Comparison of ENCODE assay signal across 35 cellular contexts in genomic region chr13:111324736-111325135, GRCh38. TPM values are rescaled to one million over a fixed set of nuclear protein-coding genes. Genes with fewer than 3 reads are reported as not detected.
"Had no signal": no experiment of that assay in that cellular context is flagged by ENCODE, and none has a peak within 500 bp of the region (broad histone marks: within the 10 kb centered on the region; RNA-seq: fewer than 3 reads in every experiment).

No MANE protein-coding gene starts in this region.

- H3K27me3 ChIP-seq: colonic mucosa, gastrocnemius medialis, stomach, thyroid gland, upper lobe of right lung had no signal

- H3K4me1 ChIP-seq: colonic mucosa, gastrocnemius medialis, left ventricle myocardium inferior, parathyroid adenoma, psoas muscle, stomach, thyroid gland, upper lobe of right lung had no signal

- H3K9ac ChIP-seq: parathyroid adenoma had no signal

- H3K36me3 ChIP-seq: colonic mucosa, gastrocnemius medialis, left ventricle myocardium inferior, stomach, thyroid gland, upper lobe of right lung, WERI-Rb-1 had no signal

- ATAC-seq: activated CD4-positive, CD25-positive, alpha-beta regulatory T cell treated with anti-CD3 and anti-CD28 coated beads, Interleukin-2, amount 50 U/mL, for 24 hours; activated CD8-positive, alpha-beta memory T cell treated with anti-CD3 and anti-CD28 coated beads, Interleukin-2, amount 10 ng/mL, durations not matched to agents 7 days and 5 days; activated T-cell treated with anti-CD3 and anti-CD28 coated beads, Interleukin-2, amount 50 U/mL, for 72 hours; gastrocnemius medialis; psoas muscle; stimulated activated naive B cell treated with anti-CD40 and anti-IgM and Interleukin-4, amounts not matched to agents 10 μg/mL and 1 μg/mL and 100 μg/mL, for 72 hours; upper lobe of right lung had no signal

- H3K27me3 Mint-ChIP-seq: activated CD4-positive, alpha-beta memory T cell treated with anti-CD3 and anti-CD28 coated beads, Interleukin-2, amount 10 ng/mL, durations not matched to agents 7 days and 5 days; activated CD4-positive, alpha-beta T cell treated with anti-CD3 and anti-CD28 coated beads, Interleukin-2, amount 10 ng/mL, durations not matched to agents 24 days and 14 days; activated CD8-positive, alpha-beta memory T cell treated with anti-CD3 and anti-CD28 coated beads, Interleukin-2, amount 10 ng/mL, durations not matched to agents 7 days and 5 days; activated naive CD8-positive, alpha-beta T cell; stimulated activated naive B cell treated with anti-CD40 and anti-IgM and Interleukin-4, amounts not matched to agents 10 μg/mL and 1 μg/mL and 100 μg/mL, for 72 hours had no signal

- DNase-seq: activated CD4-positive, alpha-beta memory T cell treated with anti-CD3 and anti-CD28 coated beads, Interleukin-2, amount 10 ng/mL, durations not matched to agents 7 days and 5 days; activated CD4-positive, alpha-beta T cell treated with anti-CD3 and anti-CD28 coated beads, Interleukin-2, amount 10 ng/mL, durations not matched to agents 24 days and 14 days; activated CD8-positive, alpha-beta memory T cell treated with anti-CD3 and anti-CD28 coated beads, Interleukin-2, amount 10 ng/mL, durations not matched to agents 7 days and 5 days; activated effector memory CD4-positive, alpha-beta T cell treated with Interleukin-2 at 50 U/mL for 16 hours; activated naive CD4-positive, alpha-beta T cell treated with Interleukin-2 at 50 U/mL for 16 hours; activated T-cell treated with anti-CD3 and anti-CD28 coated beads for 4 hours; activated T-cell treated with anti-CD3 and anti-CD28 coated beads, Interleukin-2, amount 50 U/mL, for 72 hours; anterior cingulate cortex; colonic mucosa; effector memory CD4-positive, alpha-beta T cell; gastrocnemius medialis; glutamatergic neuron; left ventricle myocardium inferior; mesendoderm; nucleus accumbens; psoas muscle; stimulated activated CD4-positive, alpha-beta T cell treated with anti-CD3 and anti-CD28 coated beads, Interleukin-1b, Interleukin-23, amount 100 ng/mL, for 48 hours; stimulated activated CD4-positive, alpha-beta T cell treated with anti-CD3 and anti-CD28 coated beads, Interleukin-4, amount 100 ng/mL, for 4 hours; stimulated activated CD8-positive, alpha-beta memory T cell treated with anti-CD3 and anti-CD28 coated beads, Interleukin-4, amount 100 ng/mL, for 48 hours; stimulated activated naive B cell treated with anti-CD40 and anti-IgM and Interleukin-4, amounts not matched to agents 10 μg/mL and 1 μg/mL and 100 μg/mL, for 72 hours; stomach; T-helper 9 cell; thyroid gland; upper lobe of right lung; WERI-Rb-1 had no signal

- H3K27ac Mint-ChIP-seq: activated CD4-positive, alpha-beta memory T cell treated with anti-CD3 and anti-CD28 coated beads, Interleukin-2, amount 10 ng/mL, durations not matched to agents 7 days and 5 days; activated CD4-positive, alpha-beta T cell treated with anti-CD3 and anti-CD28 coated beads, Interleukin-2, amount 10 ng/mL, durations not matched to agents 24 days and 14 days; activated CD8-positive, alpha-beta memory T cell treated with anti-CD3 and anti-CD28 coated beads, Interleukin-2, amount 10 ng/mL, durations not matched to agents 7 days and 5 days; activated naive CD8-positive, alpha-beta T cell; activated T-cell treated with anti-CD3 and anti-CD28 coated beads, Interleukin-2, amount 50 U/mL, for 72 hours; nephron; stimulated activated naive B cell treated with anti-CD40 and anti-IgM and Interleukin-4, amounts not matched to agents 10 μg/mL and 1 μg/mL and 100 μg/mL, for 72 hours; T-helper 1 cell treated with Interleukin-12 subunit alpha and Interleukin-12 subunit beta and Interleukin-4 antibody, amounts not matched to agents 30 μg/mL and 1 μg/mL, for 36 hours had no signal

- H3K79me2 ChIP-seq: parathyroid adenoma had no signal

- H3K4me3 Mint-ChIP-seq: activated CD4-positive, alpha-beta memory T cell treated with anti-CD3 and anti-CD28 coated beads, Interleukin-2, amount 10 ng/mL, durations not matched to agents 7 days and 5 days; activated CD4-positive, alpha-beta T cell treated with anti-CD3 and anti-CD28 coated beads, Interleukin-2, amount 10 ng/mL, durations not matched to agents 24 days and 14 days; activated CD8-positive, alpha-beta memory T cell treated with anti-CD3 and anti-CD28 coated beads, Interleukin-2, amount 10 ng/mL, durations not matched to agents 7 days and 5 days; activated naive CD8-positive, alpha-beta T cell; activated T-cell treated with anti-CD3 and anti-CD28 coated beads, Interleukin-2, amount 50 U/mL, for 72 hours; nephron; stimulated activated naive B cell treated with anti-CD40 and anti-IgM and Interleukin-4, amounts not matched to agents 10 μg/mL and 1 μg/mL and 100 μg/mL, for 72 hours; T-helper 1 cell treated with Interleukin-12 subunit alpha and Interleukin-12 subunit beta and Interleukin-4 antibody, amounts not matched to agents 30 μg/mL and 1 μg/mL, for 36 hours had no signal

- H3K9me3 Mint-ChIP-seq: activated CD4-positive, alpha-beta memory T cell treated with anti-CD3 and anti-CD28 coated beads, Interleukin-2, amount 10 ng/mL, durations not matched to agents 7 days and 5 days; activated CD4-positive, alpha-beta T cell treated with anti-CD3 and anti-CD28 coated beads, Interleukin-2, amount 10 ng/mL, durations not matched to agents 24 days and 14 days; activated T-cell treated with anti-CD3 and anti-CD28 coated beads, Interleukin-2, amount 50 U/mL, for 72 hours; nephron; stimulated activated naive B cell treated with anti-CD40 and anti-IgM and Interleukin-4, amounts not matched to agents 10 μg/mL and 1 μg/mL and 100 μg/mL, for 72 hours; T-helper 1 cell treated with Interleukin-12 subunit alpha and Interleukin-12 subunit beta and Interleukin-4 antibody, amounts not matched to agents 30 μg/mL and 1 μg/mL, for 36 hours had no signal

- H2AFZ ChIP-seq: parathyroid adenoma had no signal

- H3K36me3 Mint-ChIP-seq: activated CD8-positive, alpha-beta memory T cell treated with anti-CD3 and anti-CD28 coated beads, Interleukin-2, amount 10 ng/mL, durations not matched to agents 7 days and 5 days had no signal

- H3K4me2 ChIP-seq: smooth muscle cell had no signal

- H3K4me1 Mint-ChIP-seq: stimulated activated naive B cell treated with anti-CD40 and anti-IgM and Interleukin-4, amounts not matched to agents 10 μg/mL and 1 μg/mL and 100 μg/mL, for 72 hours had no signal

- H3K27ac ChIP-seq: colonic mucosa, gastrocnemius medialis, left ventricle myocardium inferior, parathyroid adenoma, psoas muscle, stomach, thyroid gland, upper lobe of right lung, WERI-Rb-1 had no signal

- H3K9me3 ChIP-seq: colonic mucosa, gastrocnemius medialis, left ventricle myocardium inferior, psoas muscle, stomach, thyroid gland, upper lobe of right lung had no signal

- FAIRE-seq: islet of Langerhans, TTC549 had no signal

- H3K4me3 ChIP-seq: colonic mucosa, gastrocnemius medialis, left ventricle myocardium inferior, lung, psoas muscle, smooth muscle cell, stomach, thyroid gland, upper lobe of right lung had no signal

RNA-seq across cellular contexts. Expression of gene TEX29, which starts 4.3 kb away (rescaled TPM):
- total RNA-seq: epithelial cell of proximal tubule, left ventricle myocardium inferior, stomach, thyroid gland had no signal
